2 cellular contexts compared by ENCODE assay signal in genomic region chr10:13860886-13861285, GRCh38.
TF ChIP-seq lines count a peak whose summit lies in the region.

No MANE protein-coding gene starts in this region.

TF ChIP-seq in IMR-90, 13 proteins besides CTCF, POLR2A, EP300 and RAD21:
- TF ChIP-seq MXI1 (IDR thresholded peaks at IDR 0.05; ENCODE audit: borderline replicate concordance, low read depth, low read length) = no peak
- TF ChIP-seq CHD1 (IDR thresholded peaks at IDR 0.05; ENCODE audit: low read depth, low read length) = no peak
- no peak for TF ChIP-seq CEBPB (IDR thresholded peaks at IDR 0.05; ENCODE audit: low read depth, low read length)
- TF ChIP-seq FOS (IDR thresholded peaks at IDR 0.05; ENCODE audit: low read depth, low read length) = no peak
- no peak for TF ChIP-seq ELK1 (IDR thresholded peaks at IDR 0.05; ENCODE audit: borderline replicate concordance, low read depth, low read length)
- TF ChIP-seq NFE2L2 (IDR thresholded peaks at IDR 0.05; ENCODE audit: low read depth, low read length) = no peak
- TF ChIP-seq MAZ (IDR thresholded peaks at IDR 0.05; ENCODE audit: borderline replicate concordance, low read depth, low read length) = no peak
- no peak for TF ChIP-seq USF2 (IDR thresholded peaks at IDR 0.05; ENCODE audit: low read depth, low read length)
- no peak for TF ChIP-seq SMC3 (IDR thresholded peaks at IDR 0.05; ENCODE audit: low read depth, low read length)
- TF ChIP-seq RCOR1 (IDR thresholded peaks at IDR 0.05; ENCODE audit: insufficient replicate concordance, low read length) = no peak
- TF ChIP-seq RFX5 (IDR thresholded peaks at IDR 0.05; ENCODE audit: low read depth, low read length) = no peak

TF ChIP-seq in endothelial cell of umbilical vein, 7 proteins besides CTCF, POLR2A, EP300 and RAD21:
- no peak for TF ChIP-seq FOS (IDR thresholded peaks at IDR 0.05; ENCODE audit: borderline replicate concordance, insufficient read depth, low read length)
- no peak for TF ChIP-seq MAX (IDR thresholded peaks at IDR 0.05; ENCODE audit: insufficient read depth, insufficient read length)
- TF ChIP-seq POLR2AphosphoS5 (IDR thresholded peaks at IDR 0.05; ENCODE audit: insufficient read depth, low read depth, low read length) = no peak
- TF ChIP-seq EZH2 (IDR thresholded peaks at IDR 0.05; ENCODE audit: borderline replicate concordance, low read depth, low read length, severe bottlenecking) = no peak
- no peak for TF ChIP-seq MYC (IDR thresholded peaks at IDR 0.05; ENCODE audit: low read depth, low read length)
- TF ChIP-seq GATA2 (IDR thresholded peaks at IDR 0.05; ENCODE audit: insufficient read depth, insufficient read length, low read depth, low read length) = no peak
- no peak for TF ChIP-seq JUN (IDR thresholded peaks at IDR 0.05; ENCODE audit: borderline replicate concordance, insufficient read depth, insufficient read length, low read depth)
